In the genomic region with DNA sequence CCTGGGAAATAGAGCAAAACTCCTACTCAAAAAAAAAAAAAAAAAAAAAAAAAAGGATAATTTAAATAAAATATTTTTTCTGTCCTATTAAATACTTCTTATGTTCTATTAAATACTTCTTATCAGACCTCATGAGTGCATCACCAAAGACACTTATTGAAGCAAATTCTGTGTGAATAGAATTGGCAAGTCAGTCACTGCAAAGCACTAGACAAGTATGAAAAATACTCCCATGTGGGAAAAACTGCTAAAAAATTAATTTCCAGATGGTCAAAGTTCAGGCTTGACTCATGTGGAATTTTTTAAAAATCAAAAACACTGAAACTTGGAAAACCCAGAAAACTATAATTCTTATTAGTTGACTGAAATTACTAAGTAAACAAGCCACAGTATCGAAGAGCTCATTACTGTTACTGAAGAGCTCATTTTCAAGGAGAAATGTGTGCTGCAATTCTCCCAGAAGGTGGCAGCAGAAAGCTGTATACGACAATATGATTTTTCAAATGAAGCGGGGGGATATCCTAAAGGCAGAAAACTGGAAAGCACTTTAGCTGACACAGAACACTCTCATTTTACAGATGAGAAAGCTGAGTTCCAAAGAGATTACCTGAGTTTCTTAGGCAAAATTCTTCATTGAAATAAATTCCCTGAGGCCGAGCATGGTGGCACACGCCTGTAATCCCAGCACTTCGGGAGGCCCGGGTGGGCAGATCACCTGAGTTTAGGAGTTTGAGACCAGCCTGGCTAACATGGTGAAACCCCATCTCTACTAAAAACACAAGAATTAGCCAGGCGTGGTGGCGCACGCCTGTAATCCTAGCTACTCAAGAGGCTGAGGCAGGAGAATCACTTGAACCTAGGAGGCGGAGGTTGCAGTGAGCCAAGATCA, we compare ENCODE assay signal across 8 cellular contexts. TPM values are rescaled to one million over a fixed set of nuclear protein-coding genes. Genes with fewer than 3 reads are reported as not detected.
DNase-seq lines count a peak whose midpoint lies in the region; ATAC-seq and TF ChIP-seq lines count a peak whose summit lies in the region.

No MANE protein-coding gene starts in this region.

- ATAC-seq in left lung, result peak; percentile 88
- ATAC-seq in GM18511 (IDR thresholded peaks at IDR 0.05; ENCODE audit: unreplicated experiment), result no peak

- H3K9me3 ChIP-seq in AG04450 (ENCODE audit: control insufficient read depth, insufficient read depth, low read length) (no peaks in the 10 kb centered on the region), left lung (no peaks in the 10 kb centered on the region), suprapubic skin (no peaks in the 10 kb centered on the region)

- TF ChIP-seq POLR2A in suprapubic skin (IDR thresholded peaks at IDR 0.05), result no peak

- 43% methylated on average over 11 of the region's 11 CpGs for WGBS in suprapubic skin

- no peaks in the 10 kb centered on the region for H3K27me3 ChIP-seq in AG04450 (ENCODE audit: control insufficient read depth, insufficient read depth, low read length)
- no peaks in the 10 kb centered on the region for H3K27me3 ChIP-seq in left lung
- H3K27me3 ChIP-seq in suprapubic skin, result no peaks in the 10 kb centered on the region

- no peak for TF ChIP-seq EP300 in suprapubic skin (IDR thresholded peaks at IDR 0.05)

- H3K4me1 ChIP-seq in left lung (peaks cover 0 to 3% of the 10 kb centered on the region in 2 donors), suprapubic skin (peaks cover 11% of the 10 kb centered on the region)

- H3K36me3 ChIP-seq in left lung (no peaks in the 10 kb centered on the region), suprapubic skin (no peaks in the 10 kb centered on the region)

- TF ChIP-seq CTCF in AG04450 (IDR thresholded peaks at IDR 0.05; ENCODE audit: low read depth, low read length) (peak; percentile 82), GM12864 (IDR thresholded peaks at IDR 0.05; ENCODE audit: low read depth, low read length, missing control alignments) (peak; percentile 68), choroid plexus epithelial cell (conservative IDR thresholded peaks at IDR 0.05; ENCODE audit: low read depth, low read length) (peak; percentile 80), left lung (IDR thresholded peaks at IDR 0.05) (peak; percentile 68 to 73), suprapubic skin (IDR thresholded peaks at IDR 0.05) (peak; percentile 70 to 92)

- intact Hi-C loops in left lung (cut with DNase I), result loop anchor here in 1 of 2 donors (5.0 kb wide), 2 partner anchors 169 to 259 kb away; partner anchors contain the start of gene PLXDC1

- DNase-seq in AG04450 (ENCODE audit: low read depth, low spot score), result peak; percentile 50
- DNase-seq in GM12864 (ENCODE audit: low read depth), result peak; percentile 37
- DNase-seq in NCI-H1930 (lab: John Stamatoyannopoulos, UW), result peak; percentile 13 to 46
- DNase-seq in T follicular helper cell (ENCODE audit: low read depth), result peak; percentile 15
- DNase-seq in choroid plexus epithelial cell (ENCODE audit: low read depth), result peak; percentile 85
- DNase-seq in left lung, result no peak
- no peak for DNase-seq in suprapubic skin (ENCODE audit: low spot score in 2 of 2)

- no peak overlapping the region for H3K4me3 ChIP-seq in AG04450 (ENCODE audit: low read depth, low read length)
- H3K4me3 ChIP-seq in GM12864 (ENCODE audit: low read depth, low read length), result no peak overlapping the region
- no peak overlapping the region for H3K4me3 ChIP-seq in choroid plexus epithelial cell (ENCODE audit: low read depth, low read length)
- H3K4me3 ChIP-seq in left lung, result no peak overlapping the region
- no peak overlapping the region for H3K4me3 ChIP-seq in suprapubic skin

- H3K27ac ChIP-seq in AG04450 (ENCODE audit: low read depth, low read length) (no peak overlapping the region), left lung (peak overlapping the region in 1 of 2 donors; percentile 45), suprapubic skin (no peak overlapping the region)

- POLR2A ChIA-PET in AG04450 (lab: Yijun Ruan, JAX), result interaction anchor here (0.5 to 1.8 kb wide), 4 partner anchors 113 to 248 kb away, joined by 3 to 18 read pairs (median 5); partner anchors contain the start of genes LASP1 and RPL19

- CTCF ChIA-PET in AG04450 (lab: Charles Lee), result interaction anchor here (0.6 to 6.4 kb wide), 71 partner anchors 9 to 296 kb away, joined by 3 to 367 read pairs (median 5); partner anchors contain the start of genes ARL5C, FBXO47, LASP1 and LASP1NB

RNA-seq across cellular contexts. Expression of gene FBXO47, which starts 15.9 kb away (rescaled TPM):
- polyA plus RNA-seq in AG04450 (2011; rRNA removed), result not detected in 2 replicates
- not detected in 2 replicates for polyA minus RNA-seq in AG04450 (2011; rRNA and poly(A)+ RNA removed)
- total RNA-seq in left lung (not detected), suprapubic skin (not detected)

Comparison
In these comparisons a context has a peak if more than half of its experiments do, and no peak if none do; other contexts are left out.
1. DNase-seq: peak in AG04450 (single experiment), GM12864 (single experiment), NCI-H1930 (2 of 2), T follicular helper cell (single experiment) and choroid plexus epithelial cell (single experiment); none in left lung (0 of 2) and suprapubic skin (0 of 2).
2. Peak in every context shown above with its lines, with median percentiles within 50 percentile points of each other: CTCF ChIP-seq.